29 cellular contexts compared by ENCODE assay signal in the genomic region with DNA sequence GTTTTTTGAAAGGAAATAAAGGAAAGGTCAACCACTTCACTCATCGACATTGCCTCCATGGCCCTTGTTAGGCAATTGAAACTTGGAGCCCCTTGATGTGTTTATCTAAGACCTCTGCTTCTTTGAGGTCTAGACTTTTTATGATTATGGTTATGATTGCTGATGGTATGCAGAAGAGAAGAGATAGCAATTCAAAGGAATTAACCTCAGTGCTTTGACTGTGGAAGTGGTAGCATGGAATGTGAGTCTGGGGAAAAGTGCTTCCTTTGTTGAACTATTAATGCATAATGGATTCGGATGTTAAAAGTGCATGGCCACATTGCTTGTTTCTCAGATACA. TPM values are rescaled to one million over a fixed set of nuclear protein-coding genes. Genes with fewer than 3 reads are reported as not detected.
DNase-seq lines count a peak whose midpoint lies in the region; TF ChIP-seq lines count a peak whose summit lies in the region.
"Had no signal": no experiment of that assay in that cellular context is flagged by ENCODE, and none has a peak within 500 bp of the region (broad histone marks: within the 10 kb centered on the region; RNA-seq: fewer than 3 reads in every experiment).

No MANE protein-coding gene starts in this region.

- CTCF ChIA-PET in PC-9 (lab: Charles Lee), result no interaction called here

- POLR2A ChIA-PET in PC-9 (lab: Charles Lee; ENCODE audit: unreplicated experiment), result interaction anchor here (0.6 kb wide), 1 partner anchor 142 kb away, joined by 3 read pairs; no protein-coding TSS in a partner anchor

- no TSS peak for BruUV-seq in PC-9 (replicated peaks; lab: Mats Ljungman, UMichigan)

- DNase-seq in EL (peak; percentile 25), PC-9 (no peak), brain microvascular endothelial cell (no peak), osteoblast (ENCODE audit: insufficient read length, low spot score, missing footprints) (no peak), NCI-H82 treated with DMSO at 0.1 percent for 48 hours (lab: John Stamatoyannopoulos, UW; ENCODE audit: unreplicated experiment) (no peak), islet precursor cell (no peak)
- DNase-seq in activated naive CD4-positive, alpha-beta T cell treated with anti-CD3 and anti-CD28 coated beads, Interleukin-2, amount 50 U/mL, for 16 hours, result no peak
- DNase-seq: ACHN; activated B cell treated with CpG ODN at 0.5 μM for 24 hours; activated CD8-positive, alpha-beta memory T cell treated with anti-CD3 and anti-CD28 coated beads, Interleukin-2, amount 10 ng/mL, durations not matched to agents 7 days and 5 days; activated naive CD4-positive, alpha-beta T cell; activated T-cell treated with anti-CD3 and anti-CD28 coated beads, Interleukin-2, amount 50 U/mL, for 4 hours; body of pancreas; CD4-positive, alpha-beta memory T cell; dermis blood vessel endothelial cell; H9; hippocampal formation; left cardiac atrium; NCI-H1417; NCI-H2029; NCI-H526 treated with DMSO at 0.1 percent for 48 hours; posterior cingulate gyrus; right cardiac atrium; SHP77 treated with DMSO at 0.1 percent for 48 hours; thyroid gland had no signal

- no peaks in the 10 kb centered on the region for H3K27me3 ChIP-seq in PC-9 (ENCODE audit: insufficient read depth, low read depth)
- H3K27me3 ChIP-seq in brain microvascular endothelial cell (replicated peaks), result no peaks in the 10 kb centered on the region
- no peaks in the 10 kb centered on the region for H3K27me3 ChIP-seq in osteoblast (ENCODE audit: insufficient read depth, low read length)
- H3K27me3 ChIP-seq: body of pancreas, gastroesophageal sphincter, neural progenitor cell, thyroid gland had no signal

- H3K9me2 ChIP-seq in PC-9 (ENCODE audit: insufficient read depth), result no peaks in the 10 kb centered on the region

- H3K4me3 ChIP-seq in PC-9 (no peak overlapping the region), brain microvascular endothelial cell (ENCODE audit: low read depth, low read length) (no peak overlapping the region), osteoblast (ENCODE audit: insufficient read depth, low read length) (no peak overlapping the region)
- H3K4me3 ChIP-seq: body of pancreas, gastroesophageal sphincter, lung, neural progenitor cell, thyroid gland had no signal

- H3K27ac ChIP-seq in PC-9 (peak overlapping the region; percentile 46; the same call in 1 of the 2 replicates), brain microvascular endothelial cell (peak overlapping the region; percentile 70), osteoblast (ENCODE audit: low read depth, low read length) (peak overlapping the region; percentile 85)
- H3K27ac ChIP-seq: gastroesophageal sphincter, HL-60, neural progenitor cell, thyroid gland had no signal

- peaks cover 100% of the 10 kb centered on the region for H3K79me2 ChIP-seq in PC-9 (ENCODE audit: low read depth)
- peaks cover 100% of the 10 kb centered on the region for H3K79me2 ChIP-seq in osteoblast (ENCODE audit: insufficient read depth, low read length)

- H3K36me3 ChIP-seq in PC-9 (ENCODE audit: low read depth), result peaks cover 85% of the 10 kb centered on the region
- H3K36me3 ChIP-seq in brain microvascular endothelial cell (replicated peaks), result peaks cover 15% of the 10 kb centered on the region
- peaks cover 22% of the 10 kb centered on the region for H3K36me3 ChIP-seq in osteoblast (ENCODE audit: insufficient read depth, low read length)
- H3K36me3 ChIP-seq: neural progenitor cell, thyroid gland had no signal

- H3K4me1 ChIP-seq in PC-9 (replicated peaks; ENCODE audit: insufficient read depth) (peaks cover 32% of the 10 kb centered on the region), osteoblast (ENCODE audit: insufficient read depth, low read length) (peaks cover 69% of the 10 kb centered on the region)
- H3K4me1 ChIP-seq: neural progenitor cell had no signal

- in situ Hi-C loops in brain microvascular endothelial cell (cut with HindIII; ENCODE audit: low pct_ligation_motif_present, low sequenced_read_pairs), result no loop called here

- intact Hi-C loops in PC-9 (cut with micrococcal nuclease; ENCODE audit: unreplicated experiment), result no loop called here

- H3F3A ChIP-seq in PC-9 (ENCODE audit: insufficient read depth, low read depth), result peaks cover 97% of the 10 kb centered on the region

- TF ChIP-seq CTCF in PC-9 (conservative IDR thresholded peaks at IDR 0.05), result no peak
- TF ChIP-seq CTCF in brain microvascular endothelial cell (IDR thresholded peaks at IDR 0.05; ENCODE audit: low read depth, low read length, missing control alignments), result no peak
- TF ChIP-seq CTCF in osteoblast (IDR thresholded peaks at IDR 0.05; ENCODE audit: extremely low read depth, low read depth, low read length), result no peak

- H3K4me2 ChIP-seq in PC-9, result no peak overlapping the region
- H3K4me2 ChIP-seq in osteoblast (ENCODE audit: insufficient read depth, low read length), result peak overlapping the region; percentile 24
- H3K4me2 ChIP-seq: neural progenitor cell had no signal

- H4K20me1 ChIP-seq in PC-9 (ENCODE audit: insufficient read depth), result peaks cover 96% of the 10 kb centered on the region
- H4K20me1 ChIP-seq in osteoblast (ENCODE audit: insufficient read depth, low read length), result peaks cover 67% of the 10 kb centered on the region

- 0 out of 2 replicates have a peak, but pooled peaks cover 3% of the 10 kb centered on the region for H3K9me3 ChIP-seq in PC-9 (ENCODE audit: insufficient read depth, low read depth)
- no peaks in the 10 kb centered on the region for H3K9me3 ChIP-seq in osteoblast (ENCODE audit: low read depth, low read length)
- H3K9me3 ChIP-seq: body of pancreas, gastroesophageal sphincter, thyroid gland had no signal

- H2AFZ ChIP-seq in PC-9 (no peak overlapping the region), osteoblast (ENCODE audit: low read length) (no peak overlapping the region)
- H2AFZ ChIP-seq: neural progenitor cell had no signal

RNA-seq across cellular contexts. Expression of a gene that starts 46.1 kb away (rescaled TPM):
- 79.4 and 106 TPM in 2 replicates for total RNA-seq in PC-9 (2021)
- 179 TPM in 2 replicates for total RNA-seq in osteoblast
